ENCODE assay signal across 16 cellular contexts in the genomic region with DNA sequence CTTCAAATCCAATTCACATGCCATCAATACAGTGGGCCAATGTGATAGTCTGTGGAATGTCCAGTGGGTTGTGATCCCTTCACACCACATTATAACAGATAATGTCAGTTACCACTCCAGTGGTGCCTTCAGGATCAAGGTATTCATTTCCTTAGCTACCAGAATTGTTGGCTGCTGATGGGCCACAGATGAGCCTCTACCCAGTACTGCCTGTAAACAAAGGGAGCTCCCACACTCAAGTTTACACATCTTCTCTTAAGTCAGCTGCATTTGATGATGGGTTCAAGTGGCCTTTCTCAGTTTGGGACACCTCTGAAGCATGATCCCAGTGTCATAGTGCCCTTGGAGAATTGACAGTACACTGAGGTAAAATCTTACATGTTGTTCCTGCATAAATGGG.
DNase-seq lines count a peak whose midpoint lies in the region; ATAC-seq and TF ChIP-seq lines count a peak whose summit lies in the region.
"Had no signal": no experiment of that assay in that cellular context is flagged by ENCODE, and none has a peak within 500 bp of the region (broad histone marks: within the 10 kb centered on the region; RNA-seq: fewer than 3 reads in every experiment).

No MANE protein-coding gene starts in this region.

- H3K36me3 ChIP-seq in right atrium auricular region (no peaks in the 10 kb centered on the region), heart right ventricle (no peaks in the 10 kb centered on the region)
- H3K36me3 ChIP-seq: BLaER1 had no signal

- intact Hi-C loops in Right ventricle myocardium inferior (cut with DNase I) (loop anchor here (1.0 kb wide), 1 partner anchor 21 kb away; no protein-coding TSS in a partner anchor), heart right ventricle (cut with DNase I) (no loop called here), right cardiac atrium (cut with DNase I) (no loop called here)

- no peak overlapping the region for H3K4me3 ChIP-seq in right atrium auricular region
- no peak overlapping the region for H3K4me3 ChIP-seq in heart right ventricle
- no peak overlapping the region for H3K4me3 ChIP-seq in right cardiac atrium (ENCODE audit: low read length)
- H3K4me3 ChIP-seq: BLaER1, GM12878 had no signal

- H3K27ac ChIP-seq in right atrium auricular region (peak overlapping the region in 1 of 2 donors; percentile 61), heart right ventricle (peak overlapping the region in 2 of 10 donors; percentile 1 to 4), right cardiac atrium (ENCODE audit: low read length) (no peak overlapping the region)
- H3K27ac ChIP-seq: BLaER1 had no signal

- TF ChIP-seq CTCF in right atrium auricular region (IDR thresholded peaks at IDR 0.05) (no peak), heart right ventricle (IDR thresholded peaks at IDR 0.05) (no peak)

- no peaks in the 10 kb centered on the region for H3K9me3 ChIP-seq in right atrium auricular region
- no peaks in the 10 kb centered on the region for H3K9me3 ChIP-seq in heart right ventricle
- no peaks in the 10 kb centered on the region for H3K9me3 ChIP-seq in right cardiac atrium (ENCODE audit: control insufficient read depth, low read length)
- H3K9me3 ChIP-seq: BLaER1 had no signal

- no peak for DNase-seq in Right ventricle myocardium inferior (ENCODE audit: missing footprints)
- no peak for DNase-seq in right atrium auricular region (ENCODE audit: low spot score)
- DNase-seq in heart right ventricle: no peak
- DNase-seq in right cardiac atrium: peak; percentile 16 to 32 (median 21)
- DNase-seq in SK-N-DZ (ENCODE audit: low spot score): no peak
- DNase-seq in GM03348 (ENCODE audit: low spot score): no peak
- DNase-seq: 8988T; Calu3; CD8-positive, alpha-beta T cell; DMS79 treated with DMSO at 0.1 percent for 48 hours; GF-D8; H9 had no signal

- H3K4me1 ChIP-seq in right atrium auricular region: peaks cover 0 to 8% of the 10 kb centered on the region in 2 donors
- H3K4me1 ChIP-seq in heart right ventricle: peaks cover 0 to 10% (median 0%) of the 10 kb centered on the region in 9 donors
- H3K4me1 ChIP-seq in right cardiac atrium (ENCODE audit: control insufficient read depth, insufficient read depth, low read length): peaks cover 6% of the 10 kb centered on the region

- ATAC-seq in Right ventricle myocardium inferior (peak; percentile 87), heart right ventricle (peak in 7 of 8 donors; percentile 49 to 89 (median 67)), right cardiac atrium (peak; percentile 95 to 96)
- ATAC-seq in activated CD4-positive, CD25-positive, alpha-beta regulatory T cell treated with anti-CD3 and anti-CD28 coated beads, Interleukin-2, amount 50 U/mL, for 24 hours: no peak
- ATAC-seq: CD8-positive, alpha-beta T cell; GM12878; HepG2 had no signal

- H3K27me3 ChIP-seq in right atrium auricular region: no peaks in the 10 kb centered on the region
- H3K27me3 ChIP-seq in heart right ventricle: no peaks in the 10 kb centered on the region
- no peaks in the 10 kb centered on the region for H3K27me3 ChIP-seq in right cardiac atrium (ENCODE audit: control insufficient read depth, insufficient read depth)
- H3K27me3 ChIP-seq: BLaER1 had no signal

Comparison
In these comparisons a context has a peak if more than half of its experiments do, and no peak if none do; other contexts are left out.
1. DNase-seq: peak in right cardiac atrium (3 of 3); none in Right ventricle myocardium inferior (single experiment), right atrium auricular region (single experiment), heart right ventricle (0 of 2), SK-N-DZ (single experiment) and GM03348 (single experiment).
2. ATAC-seq: peak in Right ventricle myocardium inferior (single experiment), heart right ventricle (7 of 8) and right cardiac atrium (2 of 2); none in activated CD4-positive, CD25-positive, alpha-beta regulatory T cell treated with anti-CD3 and anti-CD28 coated beads, Interleukin-2, amount 50 U/mL, for 24 hours (0 of 2).